In genomic region chr18:76822510-76823165, GRCh38 we compare ENCODE assay signal across 8 cellular contexts. TPM values are rescaled to one million over a fixed set of nuclear protein-coding genes. Genes with fewer than 3 reads are reported as not detected.
DNase-seq lines count a peak whose midpoint lies in the region; ATAC-seq and TF ChIP-seq lines count a peak whose summit lies in the region.

Gene ZNF236 (plus strand): TSS chr18:76822557. CDS start chr18:76822608, 51 bp downstream.

- H3K27ac Mint-ChIP-seq in nephron progenitor cell: peak within 1 kb of the TSS; percentile 82
- H3K27ac Mint-ChIP-seq in stimulated activated naive CD8-positive, alpha-beta T cell treated with anti-CD3 and anti-CD28 coated beads, Interleukin-15, amount 100 ng/mL, for 72 hours: peak within 1 kb of the TSS; percentile 96 to 99

- ATAC-seq in GM19438 (IDR thresholded peaks at IDR 0.05; ENCODE audit: low read depth, unreplicated experiment): peak; percentile 22
- peak; percentile 32 for ATAC-seq in HG03558 (IDR thresholded peaks at IDR 0.05; ENCODE audit: extremely low read depth, unreplicated experiment)
- ATAC-seq in stimulated activated naive CD8-positive, alpha-beta T cell treated with anti-CD3 and anti-CD28 coated beads, Interleukin-15, amount 100 ng/mL, for 72 hours: peak; percentile 79

- peaks cover 35% of the 10 kb centered on the region for H3K36me3 Mint-ChIP-seq in nephron progenitor cell (ENCODE audit: low read depth)

- peaks cover 53% of the 10 kb centered on the region for H3K4me1 Mint-ChIP-seq in nephron progenitor cell
- peaks cover 54% of the 10 kb centered on the region for H3K4me1 Mint-ChIP-seq in stimulated activated naive CD8-positive, alpha-beta T cell treated with anti-CD3 and anti-CD28 coated beads, Interleukin-15, amount 100 ng/mL, for 72 hours

- H3K9me3 Mint-ChIP-seq in nephron progenitor cell: peaks cover 10% of the 10 kb centered on the region
- no peaks in the 10 kb centered on the region for H3K9me3 Mint-ChIP-seq in stimulated activated naive CD8-positive, alpha-beta T cell treated with anti-CD3 and anti-CD28 coated beads, Interleukin-15, amount 100 ng/mL, for 72 hours

- H3K4me3 Mint-ChIP-seq in nephron progenitor cell: peak within 1 kb of the TSS; percentile 88
- H3K4me3 Mint-ChIP-seq in stimulated activated naive CD8-positive, alpha-beta T cell treated with anti-CD3 and anti-CD28 coated beads, Interleukin-15, amount 100 ng/mL, for 72 hours: peak within 1 kb of the TSS; percentile 95 to 97

- TF ChIP-seq CTCF in fibroblast of pulmonary artery (IDR thresholded peaks at IDR 0.05; ENCODE audit: low read length, missing control alignments) (no peak), nephron progenitor cell (IDR thresholded peaks at IDR 0.05) (no peak)

- DNase-seq in COLO829 (ENCODE audit: low spot score) (peak; percentile 52), fibroblast of pulmonary artery (ENCODE audit: low read depth) (peak; percentile 83), nephron progenitor cell (peak; percentile 81)
- peak; percentile 63 for DNase-seq in activated effector memory CD4-positive, alpha-beta T cell treated with Interleukin-2 at 50 U/mL for 16 hours
- peak; percentile 71 to 74 for DNase-seq in stimulated activated naive CD8-positive, alpha-beta T cell treated with anti-CD3 and anti-CD28 coated beads, Interleukin-15, amount 100 ng/mL, for 72 hours

- no peaks in the 10 kb centered on the region for H3K27me3 Mint-ChIP-seq in nephron progenitor cell (ENCODE audit: low read depth, poor library complexity)
- H3K27me3 Mint-ChIP-seq in stimulated activated naive CD8-positive, alpha-beta T cell treated with anti-CD3 and anti-CD28 coated beads, Interleukin-15, amount 100 ng/mL, for 72 hours: no peaks in the 10 kb centered on the region

- peak within 1 kb of the TSS; percentile 93 for H3K4me3 ChIP-seq in fibroblast of pulmonary artery (replicated peaks; ENCODE audit: low read depth, low read length)

TF ChIP-seq in PFSK-1, 5 proteins besides CTCF, POLR2A, EP300 and RAD21:
- TF ChIP-seq FOXP2 (optimal IDR thresholded peaks at IDR 0.05; ENCODE audit: borderline replicate concordance, extremely low read depth, extremely low read length, insufficient read depth) (peak; percentile 14), TAF1 (IDR thresholded peaks at IDR 0.05; ENCODE audit: borderline replicate concordance, insufficient read depth, low read length) (peak; percentile 85), POLR2AphosphoS5 (IDR thresholded peaks at IDR 0.05; ENCODE audit: low read depth, low read length) (no peak), SIN3A (IDR thresholded peaks at IDR 0.05; ENCODE audit: borderline replicate concordance, insufficient read depth, low read length) (no peak)
- TF ChIP-seq, protein P1, sequence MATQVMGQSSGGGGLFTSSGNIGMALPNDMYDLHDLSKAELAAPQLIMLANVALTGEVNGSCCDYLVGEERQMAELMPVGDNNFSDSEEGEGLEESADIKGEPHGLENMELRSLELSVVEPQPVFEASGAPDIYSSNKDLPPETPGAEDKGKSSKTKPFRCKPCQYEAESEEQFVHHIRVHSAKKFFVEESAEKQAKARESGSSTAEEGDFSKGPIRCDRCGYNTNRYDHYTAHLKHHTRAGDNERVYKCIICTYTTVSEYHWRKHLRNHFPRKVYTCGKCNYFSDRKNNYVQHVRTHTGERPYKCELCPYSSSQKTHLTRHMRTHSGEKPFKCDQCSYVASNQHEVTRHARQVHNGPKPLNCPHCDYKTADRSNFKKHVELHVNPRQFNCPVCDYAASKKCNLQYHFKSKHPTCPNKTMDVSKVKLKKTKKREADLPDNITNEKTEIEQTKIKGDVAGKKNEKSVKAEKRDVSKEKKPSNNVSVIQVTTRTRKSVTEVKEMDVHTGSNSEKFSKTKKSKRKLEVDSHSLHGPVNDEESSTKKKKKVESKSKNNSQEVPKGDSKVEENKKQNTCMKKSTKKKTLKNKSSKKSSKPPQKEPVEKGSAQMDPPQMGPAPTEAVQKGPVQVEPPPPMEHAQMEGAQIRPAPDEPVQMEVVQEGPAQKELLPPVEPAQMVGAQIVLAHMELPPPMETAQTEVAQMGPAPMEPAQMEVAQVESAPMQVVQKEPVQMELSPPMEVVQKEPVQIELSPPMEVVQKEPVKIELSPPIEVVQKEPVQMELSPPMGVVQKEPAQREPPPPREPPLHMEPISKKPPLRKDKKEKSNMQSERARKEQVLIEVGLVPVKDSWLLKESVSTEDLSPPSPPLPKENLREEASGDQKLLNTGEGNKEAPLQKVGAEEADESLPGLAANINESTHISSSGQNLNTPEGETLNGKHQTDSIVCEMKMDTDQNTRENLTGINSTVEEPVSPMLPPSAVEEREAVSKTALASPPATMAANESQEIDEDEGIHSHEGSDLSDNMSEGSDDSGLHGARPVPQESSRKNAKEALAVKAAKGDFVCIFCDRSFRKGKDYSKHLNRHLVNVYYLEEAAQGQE (IDR thresholded peaks at IDR 0.05; ENCODE audit: insufficient read depth in 1 of 2, low read depth in 2 of 2, low read length in 2 of 2): no peak

RNA-seq across cellular contexts. Expression of gene ZNF236, which starts in this region (rescaled TPM):
- polyA plus RNA-seq in PFSK-1 (2012; ENCODE audit: insufficient read length, low read depth): 8.7 TPM

Comparison
In these comparisons a context has a peak if more than half of its experiments do, and no peak if none do; other contexts are left out.
1. Peak in every context shown above with its lines: DNase-seq, ATAC-seq and H3K4me3 ChIP-seq.
2. ATAC-seq: peak in every context shown above with its lines; median percentile 79 in stimulated activated naive CD8-positive, alpha-beta T cell treated with anti-CD3 and anti-CD28 coated beads, Interleukin-15, amount 100 ng/mL, for 72 hours; 32 in HG03558; 22 in GM19438.